ENCODE assay signal across 2 cellular contexts in genomic region chr13:37001921-37002250, GRCh38.
TF ChIP-seq lines count a peak whose summit lies in the region.

No MANE protein-coding gene starts in this region.

TF ChIP-seq in SK-N-SH, 30 proteins besides CTCF, POLR2A, EP300 and RAD21 (continued from another document):
- TF ChIP-seq REST (IDR thresholded peaks at IDR 0.05; ENCODE audit: low read depth, low read length) (no peak), JUND (IDR thresholded peaks at IDR 0.05) (no peak), SIN3A (IDR thresholded peaks at IDR 0.05; ENCODE audit: borderline replicate concordance, low read depth, low read length) (no peak), ZBTB33 (IDR thresholded peaks at IDR 0.05; ENCODE audit: borderline replicate concordance, low read depth) (no peak), RFX5 (IDR thresholded peaks at IDR 0.05; ENCODE audit: low read length) (no peak), USF2 (IDR thresholded peaks at IDR 0.05; ENCODE audit: borderline replicate concordance, low read depth, low read length) (no peak), POLR2AphosphoS5 (IDR thresholded peaks at IDR 0.05; ENCODE audit: low read depth, low read length) (no peak), CHD2 (IDR thresholded peaks at IDR 0.05; ENCODE audit: low read length, partially characterized antibody) (no peak), MXI1 (IDR thresholded peaks at IDR 0.05; ENCODE audit: low read depth, low read length) (no peak), NFIC (IDR thresholded peaks at IDR 0.05; ENCODE audit: borderline replicate concordance) (no peak), MEF2A (IDR thresholded peaks at IDR 0.05; ENCODE audit: borderline replicate concordance, low read depth) (no peak), EZH2phosphoT487 (IDR thresholded peaks at IDR 0.05; ENCODE audit: borderline replicate concordance, low read depth) (no peak), FOXJ3 (CRISPR knock-in tag; IDR thresholded peaks at IDR 0.05) (no peak), USF1 (IDR thresholded peaks at IDR 0.05; ENCODE audit: borderline replicate concordance, low read depth) (no peak), GABPA (IDR thresholded peaks at IDR 0.05; ENCODE audit: low read depth) (no peak)

TF ChIP-seq in SK-N-SH treated with all-trans-retinoic acid at 6 μM for 48 hours, 23 proteins besides CTCF, POLR2A, EP300 and RAD21 (continued from another document):
- TF ChIP-seq PATZ1 (CRISPR knock-in tag; IDR thresholded peaks at IDR 0.05; ENCODE audit: borderline replicate concordance): no peak
- no peak for TF ChIP-seq ZFP30 (CRISPR knock-in tag; IDR thresholded peaks at IDR 0.05)
- no peak for TF ChIP-seq TOX (CRISPR knock-in tag; IDR thresholded peaks at IDR 0.05; ENCODE audit: borderline replicate concordance)
- no peak for TF ChIP-seq BACH2 (CRISPR knock-in tag; IDR thresholded peaks at IDR 0.05; ENCODE audit: borderline replicate concordance)
- no peak for TF ChIP-seq ZNF8 (CRISPR knock-in tag; IDR thresholded peaks at IDR 0.05)
